ENCODE assay signal across 14 cellular contexts in genomic region chr5:134116291-134116690, GRCh38. TPM values are rescaled to one million over a fixed set of nuclear protein-coding genes. Genes with fewer than 3 reads are reported as not detected.
A peak's percentile ranks its signal among the peaks of the same experiment; 100 is the strongest.
DNase-seq lines count a peak whose midpoint lies in the region; ATAC-seq, FAIRE-seq and TF ChIP-seq lines count a peak whose summit lies in the region.
"Had no signal": no experiment of that assay in that cellular context is flagged by ENCODE, and none has a peak within 500 bp of the region (broad histone marks: within the 10 kb centered on the region; RNA-seq: fewer than 3 reads in every experiment).

No MANE protein-coding gene starts in this region.

- DNase-seq in CD14-positive monocyte (ENCODE audit: low spot score): no peak
- DNase-seq in GM12892 (ENCODE audit: insufficient read length): no peak
- DNase-seq in activated naive CD8-positive, alpha-beta T cell treated with anti-CD3 and anti-CD28 coated beads for 36 hours: no peak
- no peak for DNase-seq in naive B cell
- no peak for DNase-seq in NCI-H2081 (lab: John Stamatoyannopoulos, UW)
- DNase-seq in NCI-H146 treated with DMSO at 0.1 percent for 48 hours (lab: John Stamatoyannopoulos, UW; ENCODE audit: unreplicated experiment): no peak
- no peak for DNase-seq in SKM-1 (lab: John Stamatoyannopoulos, UW; ENCODE audit: unreplicated experiment)
- DNase-seq in C1 segment of cervical spinal cord (lab: John Stamatoyannopoulos, UW): no peak
- DNase-seq: activated CD4-positive, alpha-beta T cell treated with anti-CD3 and anti-CD28 coated beads, Interleukin-2, amount 50 U/mL, for 48 hours; foreskin melanocyte; NCI-H345; OCI-M1 had no signal

- intact Hi-C loops in CD14-positive monocyte (cut with micrococcal nuclease): no loop called here

- H3K27ac Mint-ChIP-seq in CD14-positive monocyte: no peak overlapping the region
- peak overlapping the region; percentile 71 for H3K27ac Mint-ChIP-seq in activated naive CD8-positive, alpha-beta T cell treated with anti-CD3 and anti-CD28 coated beads for 36 hours
- H3K27ac Mint-ChIP-seq in naive B cell: peak overlapping the region in 1 of 6 donors; percentile 4

- H3K4me3 Mint-ChIP-seq in CD14-positive monocyte (peak overlapping the region; percentile 62 to 72), naive B cell (peak overlapping the region; percentile 67 to 80 (median 72))
- H3K4me3 Mint-ChIP-seq in activated naive CD8-positive, alpha-beta T cell treated with anti-CD3 and anti-CD28 coated beads for 36 hours: peak overlapping the region; percentile 76

- no peak for TF ChIP-seq POLR2A in GM12892 (IDR thresholded peaks at IDR 0.05; ENCODE audit: low read depth, low read length)

- ATAC-seq in naive B cell (ENCODE audit: low read depth in 2 of 2): no peak
- ATAC-seq: mucosa of descending colon had no signal

- H3K4me1 Mint-ChIP-seq in CD14-positive monocyte (peaks cover 14% of the 10 kb centered on the region), naive B cell (peaks cover 11 to 13% (median 13%) of the 10 kb centered on the region in 3 donors)
- H3K4me1 Mint-ChIP-seq in activated naive CD8-positive, alpha-beta T cell treated with anti-CD3 and anti-CD28 coated beads for 36 hours: peaks cover 74% of the 10 kb centered on the region

- H3K9me3 Mint-ChIP-seq in CD14-positive monocyte (peaks cover 0 to 13% (median 5%) of the 10 kb centered on the region in 7 donors), naive B cell (no peaks in the 10 kb centered on the region)
- no peaks in the 10 kb centered on the region for H3K9me3 Mint-ChIP-seq in activated naive CD8-positive, alpha-beta T cell treated with anti-CD3 and anti-CD28 coated beads for 36 hours

- H3K27me3 Mint-ChIP-seq in CD14-positive monocyte (ENCODE audit: low read depth in 3 of 3): peaks cover 52 to 68% (median 55%) of the 10 kb centered on the region in 3 donors
- no peaks in the 10 kb centered on the region for H3K27me3 Mint-ChIP-seq in activated naive CD8-positive, alpha-beta T cell treated with anti-CD3 and anti-CD28 coated beads for 36 hours
- H3K27me3 Mint-ChIP-seq in naive B cell: peaks cover 19 to 30% (median 29%) of the 10 kb centered on the region in 3 donors

- peaks cover 5 to 7% of the 10 kb centered on the region in 2 donors for H3K36me3 Mint-ChIP-seq in CD14-positive monocyte
- H3K36me3 Mint-ChIP-seq in activated naive CD8-positive, alpha-beta T cell treated with anti-CD3 and anti-CD28 coated beads for 36 hours: peaks cover 28% of the 10 kb centered on the region
- H3K36me3 Mint-ChIP-seq in naive B cell: no peaks in the 10 kb centered on the region

- peak; percentile 5 for FAIRE-seq in GM12892 (lab: Jason Lieb, UNC)
- FAIRE-seq: G401.6 had no signal

- TF ChIP-seq CTCF in CD14-positive monocyte (IDR thresholded peaks at IDR 0.05): no peak

RNA-seq across cellular contexts. Expression of gene TCF7, which starts 1.8 kb away (rescaled TPM):
- under 1 TPM; 0.83 to 0.84 TPM for polyA plus RNA-seq in CD14-positive monocyte
- 39.3 TPM for polyA plus RNA-seq in GM12892 (2012; ENCODE audit: missing spikeins)
- 10 to 100 TPM; 66.4 to 68.7 TPM for total RNA-seq in activated naive CD8-positive, alpha-beta T cell treated with anti-CD3 and anti-CD28 coated beads for 36 hours
- polyA plus RNA-seq in naive B cell (ENCODE audit: low read depth in 6 of 6): 1 to 10 TPM in 5 of 6 donors, under 1 TPM in 1; 0.34 to 3.7 (median 2.4) TPM
